ENCODE assay signal across 16 cellular contexts in genomic region chr21:45256912-45257672, GRCh38. TPM values are rescaled to one million over a fixed set of nuclear protein-coding genes. Genes with fewer than 3 reads are reported as not detected.
A peak's percentile ranks its signal among the peaks of the same experiment; 100 is the strongest.
DNase-seq lines count a peak whose midpoint lies in the region; ATAC-seq, FAIRE-seq and TF ChIP-seq lines count a peak whose summit lies in the region.
"Had no signal": no experiment of that assay in that cellular context is flagged by ENCODE, and none has a peak within 500 bp of the region (broad histone marks: within the 10 kb centered on the region; RNA-seq: fewer than 3 reads in every experiment).

No MANE protein-coding gene starts in this region.

- no peak for FAIRE-seq in kidney (lab: Jason Lieb, UNC)
- FAIRE-seq: G401.6, RCC 7860 had no signal

- ATAC-seq in Right ventricle myocardium superior (ENCODE audit: poor library complexity): peak; percentile 18
- ATAC-seq: activated CD4-positive, CD25-positive, alpha-beta regulatory T cell treated with anti-CD3 and anti-CD28 coated beads, Interleukin-2, amount 50 U/mL, for 24 hours; psoas muscle had no signal

- H3K27ac ChIP-seq in right atrium auricular region (no peak overlapping the region), kidney (ENCODE audit: low read depth in 2 of 2, low read length in 2 of 2) (no peak overlapping the region), esophagus squamous epithelium (no peak overlapping the region), trophoblast cell (ENCODE audit: low read depth, low read length) (no peak overlapping the region)
- H3K27ac ChIP-seq: KMS-11, psoas muscle had no signal

- no peak overlapping the region for H3K4me2 ChIP-seq in trophoblast cell (ENCODE audit: low read length)
- H3K4me2 ChIP-seq: KMS-11 had no signal

- H3K9me3 ChIP-seq in right atrium auricular region (no peaks in the 10 kb centered on the region), kidney (ENCODE audit: control insufficient read depth in 1 of 2, low read length in 2 of 2) (no peaks in the 10 kb centered on the region), esophagus squamous epithelium (no peaks in the 10 kb centered on the region), trophoblast cell (ENCODE audit: insufficient read depth, low read depth, low read length) (no peaks in the 10 kb centered on the region)
- H3K9me3 ChIP-seq: psoas muscle had no signal

- H3K4me3 ChIP-seq in right atrium auricular region: no peak overlapping the region
- no peak overlapping the region for H3K4me3 ChIP-seq in kidney (ENCODE audit: low read length in 2 of 2)
- no peak overlapping the region for H3K4me3 ChIP-seq in esophagus squamous epithelium
- H3K4me3 ChIP-seq in trophoblast cell (ENCODE audit: low read depth, low read length): no peak overlapping the region
- H3K4me3 ChIP-seq: psoas muscle had no signal

- H4K12ac ChIP-seq in trophoblast cell (ENCODE audit: low read depth, low read length): no peak overlapping the region

- H2AFZ ChIP-seq in trophoblast cell (ENCODE audit: insufficient read depth, low read length, poor library complexity): no peak overlapping the region

- H3K18ac ChIP-seq in trophoblast cell (ENCODE audit: low read length): no peak overlapping the region

- no peak overlapping the region for H3K14ac ChIP-seq in trophoblast cell (ENCODE audit: low read length)

- no peak overlapping the region for H2BK5ac ChIP-seq in trophoblast cell (ENCODE audit: low read depth, low read length, poor library complexity)

- H2BK12ac ChIP-seq in trophoblast cell (ENCODE audit: low read length): no peak overlapping the region

- DNase-seq in Right ventricle myocardium superior (peak; percentile 34), right atrium auricular region (ENCODE audit: low spot score) (no peak), amniotic epithelial cell (ENCODE audit: low read depth) (peak; percentile 14), kidney (peak; percentile 71), esophagus squamous epithelium (lab: John Stamatoyannopoulos, UW) (no peak), trophoblast cell (no peak)
- no peak for DNase-seq in activated CD4-positive, alpha-beta T cell treated with anti-CD3 and anti-CD28 coated beads, Interleukin-2, amount 50 U/mL, for 1 hour
- DNase-seq in activated CD4-positive, alpha-beta T cell treated with anti-CD3 and anti-CD28 coated beads for 48 hours: no peak
- DNase-seq: activated naive CD4-positive, alpha-beta T cell treated with Interleukin-2 at 50 U/mL for 16 hours; GOT3; mesendoderm had no signal

- H3K36me3 ChIP-seq in right atrium auricular region (no peaks in the 10 kb centered on the region), kidney (ENCODE audit: control insufficient read depth in 1 of 2, insufficient read depth in 2 of 2, low read length in 2 of 2) (no peaks in the 10 kb centered on the region), esophagus squamous epithelium (peaks cover 0 to 7% (median 0%) of the 10 kb centered on the region in 3 donors), trophoblast cell (ENCODE audit: control insufficient read depth in 1 of 2, insufficient read depth in 2 of 2, low read length in 2 of 2) (peaks cover 0 to 4% of the 10 kb centered on the region in 2 experiments)

- no peak overlapping the region for H3K4ac ChIP-seq in trophoblast cell (ENCODE audit: low read depth, low read length)

- H3K4me1 ChIP-seq in right atrium auricular region: peaks cover 0 to 10% of the 10 kb centered on the region in 2 donors
- no peaks in the 10 kb centered on the region for H3K4me1 ChIP-seq in kidney (ENCODE audit: control insufficient read depth in 1 of 2, insufficient read depth in 1 of 2, low read depth in 1 of 2, low read length in 2 of 2)
- peaks cover 0 to 3% (median 0%) of the 10 kb centered on the region in 3 donors for H3K4me1 ChIP-seq in esophagus squamous epithelium
- peaks cover 5 to 6% of the 10 kb centered on the region in 2 experiments for H3K4me1 ChIP-seq in trophoblast cell (ENCODE audit: control insufficient read depth in 1 of 2, insufficient read depth in 2 of 2, low read length in 2 of 2)
- H3K4me1 ChIP-seq: psoas muscle had no signal

- no peak for TF ChIP-seq CTCF in right atrium auricular region (IDR thresholded peaks at IDR 0.05)
- no peak for TF ChIP-seq CTCF in kidney (IDR thresholded peaks at IDR 0.05; ENCODE audit: borderline replicate concordance, extremely low read depth, insufficient read depth)
- TF ChIP-seq CTCF in esophagus squamous epithelium (IDR thresholded peaks at IDR 0.05): no peak

- H3K79me2 ChIP-seq in trophoblast cell (ENCODE audit: control insufficient read depth, insufficient read depth, low read length, poor library complexity): no peaks in the 10 kb centered on the region

- no peak overlapping the region for H3K23ac ChIP-seq in trophoblast cell (ENCODE audit: low read length)

- TF ChIP-seq POLR2A in esophagus squamous epithelium (IDR thresholded peaks at IDR 0.05): no peak

- H3K9ac ChIP-seq in kidney (ENCODE audit: low read length in 2 of 2) (no peak overlapping the region), trophoblast cell (ENCODE audit: low read length) (no peak overlapping the region)
- H3K9ac ChIP-seq: KMS-11 had no signal

- no peak overlapping the region for H4K8ac ChIP-seq in trophoblast cell (ENCODE audit: low read depth, low read length)

- 13 to 54% methylated on average over 3 to 11 of the region's 27 CpGs for WGBS in esophagus squamous epithelium, 2 donors
- no CpG with 5 or more reads among the region's 27 CpGs for WGBS in trophoblast cell (ENCODE audit: extremely low coverage, insufficient coverage, insufficient read length)

- H3K27me3 ChIP-seq in right atrium auricular region (no peaks in the 10 kb centered on the region), esophagus squamous epithelium (peaks cover 0 to 69% (median 3%) of the 10 kb centered on the region in 4 donors), trophoblast cell (ENCODE audit: insufficient read depth, low read length) (no peaks in the 10 kb centered on the region)

- no peak overlapping the region for H2AK5ac ChIP-seq in trophoblast cell (ENCODE audit: low read length)

- H3K79me1 ChIP-seq in trophoblast cell (ENCODE audit: low read length): no peaks in the 10 kb centered on the region

- H2BK120ac ChIP-seq in trophoblast cell (ENCODE audit: insufficient read depth, low read length, poor library complexity): no peak overlapping the region

- intact Hi-C loops in Right ventricle myocardium superior (cut with DNase I): no loop called here
- intact Hi-C loops in kidney (cut with DNase I): no loop called here
- intact Hi-C loops in esophagus squamous epithelium (cut with DNase I): no loop called here

- no peak overlapping the region for H4K91ac ChIP-seq in trophoblast cell (ENCODE audit: low read depth, low read length)

RNA-seq across cellular contexts. Expression of gene POFUT2, which starts 30.6 kb away (rescaled TPM):
- 15.3 TPM for total RNA-seq in Right ventricle myocardium superior
- 10 to 100 TPM in 1 of 2 donors, 1 to 10 TPM in 1; 5.8 to 12.0 TPM for total RNA-seq in right atrium auricular region
- total RNA-seq in kidney: 30.2 TPM
- polyA plus RNA-seq in kidney (ENCODE audit: insufficient read depth, low read depth, low replicate concordance): 18.3 TPM
- 10 to 100 TPM in 2 of 4 donors, 1 to 10 TPM in 2; 7.9 to 11.4 (median 9.4) TPM for total RNA-seq in esophagus squamous epithelium
- polyA plus RNA-seq in trophoblast cell (2013): 33.1 and 33.8 TPM in 2 replicates

Comparison
In these comparisons a context has a peak if more than half of its experiments do, and no peak if none do; other contexts are left out.
1. DNase-seq: peak in Right ventricle myocardium superior (single experiment), amniotic epithelial cell (single experiment) and kidney (single experiment); none in right atrium auricular region (single experiment), esophagus squamous epithelium (single experiment), trophoblast cell (0 of 2), activated CD4-positive, alpha-beta T cell treated with anti-CD3 and anti-CD28 coated beads, Interleukin-2, amount 50 U/mL, for 1 hour (single experiment) and activated CD4-positive, alpha-beta T cell treated with anti-CD3 and anti-CD28 coated beads for 48 hours (single experiment).